23 cellular contexts compared by ENCODE assay signal in the genomic region with DNA sequence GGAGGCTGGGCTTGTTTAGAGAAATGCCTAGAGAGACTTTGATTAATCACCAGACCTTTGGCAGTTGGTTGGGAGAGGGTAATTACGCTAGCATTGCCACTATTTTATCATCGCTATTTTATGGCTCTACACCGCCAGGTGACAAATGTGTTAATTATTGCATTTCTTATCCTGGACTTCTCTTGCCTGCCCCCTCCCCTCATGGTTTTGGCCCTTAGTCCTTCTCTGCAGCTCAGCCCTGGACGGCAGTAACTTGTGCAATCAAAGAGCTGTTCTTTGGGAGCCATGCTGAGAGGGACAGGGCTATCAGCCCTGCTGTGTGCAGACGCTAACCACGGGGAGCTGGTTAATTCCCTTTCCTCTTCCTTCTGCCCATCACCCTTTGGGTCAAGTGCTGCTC.
DNase-seq lines count a peak whose midpoint lies in the region; ATAC-seq and TF ChIP-seq lines count a peak whose summit lies in the region.
"Had no signal": no experiment of that assay in that cellular context is flagged by ENCODE, and none has a peak within 500 bp of the region (broad histone marks: within the 10 kb centered on the region; RNA-seq: fewer than 3 reads in every experiment).

No MANE protein-coding gene starts in this region.

- ATAC-seq in body of pancreas (peak; percentile 83), GM21360 (IDR thresholded peaks at IDR 0.05; ENCODE audit: unreplicated experiment) (no peak), HG03378 (IDR thresholded peaks at IDR 0.05; ENCODE audit: unreplicated experiment) (no peak)
- ATAC-seq: activated T-cell treated with anti-CD3 and anti-CD28 coated beads, Interleukin-2, amount 50 U/mL, for 72 hours; psoas muscle; stimulated activated effector memory CD8-positive, alpha-beta T cell treated with anti-CD3 and anti-CD28 coated beads, Interleukin-12 subunit alpha, Interleukin-12 subunit beta, amount 100 ng/mL, for 72 hours had no signal

- 28 to 34% methylated on average over 6 of the region's 6 CpGs for WGBS in body of pancreas, 2 donors

- H3K27ac Mint-ChIP-seq in nephron progenitor cell = peak overlapping the region; percentile 93
- H3K27ac Mint-ChIP-seq: activated naive CD4-positive, alpha-beta T cell treated with anti-CD3 and anti-CD28 coated beads for 36 hours; activated T-cell treated with anti-CD3 and anti-CD28 coated beads, Interleukin-2, amount 50 U/mL, for 72 hours; H9; stimulated activated effector memory CD8-positive, alpha-beta T cell treated with anti-CD3 and anti-CD28 coated beads, Interleukin-12 subunit alpha, Interleukin-12 subunit beta, amount 100 ng/mL, for 72 hours had no signal

- peaks cover 24% of the 10 kb centered on the region for H3K36me3 Mint-ChIP-seq in nephron progenitor cell (ENCODE audit: low read depth)
- H3K36me3 Mint-ChIP-seq: stimulated activated effector memory CD8-positive, alpha-beta T cell treated with anti-CD3 and anti-CD28 coated beads, Interleukin-12 subunit alpha, Interleukin-12 subunit beta, amount 100 ng/mL, for 72 hours had no signal

- H3K9me3 Mint-ChIP-seq in nephron progenitor cell = peaks cover 9% of the 10 kb centered on the region
- H3K9me3 Mint-ChIP-seq: stimulated activated effector memory CD8-positive, alpha-beta T cell treated with anti-CD3 and anti-CD28 coated beads, Interleukin-12 subunit alpha, Interleukin-12 subunit beta, amount 100 ng/mL, for 72 hours had no signal

- H3K36me3 ChIP-seq in H7 (replicated peaks; ENCODE audit: control insufficient read depth, insufficient read depth, low read length) (no peaks in the 10 kb centered on the region), body of pancreas (replicated peaks in 1 of 2; ENCODE audit: insufficient read depth in 1 of 2, low read depth in 2 of 2) (no peaks in the 10 kb centered on the region)
- H3K36me3 ChIP-seq: vagina had no signal

- TF ChIP-seq POLR2A in body of pancreas (IDR thresholded peaks at IDR 0.05) = no peak

- no peaks in the 10 kb centered on the region for H3K27me3 ChIP-seq in H7 (ENCODE audit: control insufficient read depth, insufficient read depth, low read length)
- no peaks in the 10 kb centered on the region for H3K27me3 ChIP-seq in body of pancreas
- H3K27me3 ChIP-seq: dorsolateral prefrontal cortex, vagina had no signal

- no peaks in the 10 kb centered on the region for H3K27me3 Mint-ChIP-seq in nephron progenitor cell (ENCODE audit: low read depth, poor library complexity)

- intact Hi-C loops in body of pancreas (cut with DNase I) = no loop called here

- H3K4me3 Mint-ChIP-seq in nephron progenitor cell = peak overlapping the region; percentile 53
- H3K4me3 Mint-ChIP-seq: activated naive CD4-positive, alpha-beta T cell treated with anti-CD3 and anti-CD28 coated beads for 36 hours; activated T-cell treated with anti-CD3 and anti-CD28 coated beads, Interleukin-2, amount 50 U/mL, for 72 hours; H9; stimulated activated effector memory CD8-positive, alpha-beta T cell treated with anti-CD3 and anti-CD28 coated beads, Interleukin-12 subunit alpha, Interleukin-12 subunit beta, amount 100 ng/mL, for 72 hours had no signal

- H3K27ac ChIP-seq in body of pancreas = no peak overlapping the region
- H3K27ac ChIP-seq: C4-2B, dorsolateral prefrontal cortex, epithelial cell of prostate, psoas muscle, skin epidermis, vagina had no signal

- no peak overlapping the region for H3K4me3 ChIP-seq in H7 (ENCODE audit: insufficient read depth, low read depth, low read length)
- H3K4me3 ChIP-seq in body of pancreas = no peak overlapping the region
- H3K4me3 ChIP-seq: dorsolateral prefrontal cortex, psoas muscle, skin epidermis, vagina had no signal

- DNase-seq in H7 (peak; percentile 24), NCI-H2227 (lab: John Stamatoyannopoulos, UW; ENCODE audit: unreplicated experiment) (peak; percentile 95), body of pancreas (peak; percentile 28 to 57 (median 43)), nephron progenitor cell (peak; percentile 35), OCI-M1 (lab: John Stamatoyannopoulos, UW) (no peak)
- no peak for DNase-seq in activated CD8-positive, alpha-beta memory T cell treated with anti-CD3 and anti-CD28 coated beads, Interleukin-2, amount 50 U/mL, for 48 hours
- DNase-seq: activated CD4-positive, alpha-beta T cell treated with anti-CD3 and anti-CD28 coated beads for 1 hour; activated naive CD4-positive, alpha-beta T cell treated with anti-CD3 and anti-CD28 coated beads for 36 hours; activated T-cell treated with anti-CD3 and anti-CD28 coated beads, Interleukin-2, amount 50 U/mL, for 72 hours; amniotic stem cell; dorsolateral prefrontal cortex; H9; KG1; NCI-H524; psoas muscle; stimulated activated CD4-positive, alpha-beta T cell treated with anti-CD3 and anti-CD28 coated beads, Interleukin-2, amount 100 ng/mL, for 24 hours had no signal

- H3K4me1 ChIP-seq in body of pancreas = peaks cover 4% of the 10 kb centered on the region
- H3K4me1 ChIP-seq: psoas muscle, vagina had no signal

- TF ChIP-seq CTCF in body of pancreas (IDR thresholded peaks at IDR 0.05) (no peak), nephron progenitor cell (IDR thresholded peaks at IDR 0.05) (no peak)

- H3K4me1 Mint-ChIP-seq in nephron progenitor cell = peaks cover 48% of the 10 kb centered on the region

- no peaks in the 10 kb centered on the region for H3K9me3 ChIP-seq in body of pancreas
- H3K9me3 ChIP-seq: psoas muscle, vagina had no signal

Comparison
In these comparisons a context has a peak if more than half of its experiments do, and no peak if none do; other contexts are left out.
1. DNase-seq: peak in H7 (single experiment), NCI-H2227 (single experiment), body of pancreas (4 of 4) and nephron progenitor cell (single experiment); none in OCI-M1 (single experiment) and activated CD8-positive, alpha-beta memory T cell treated with anti-CD3 and anti-CD28 coated beads, Interleukin-2, amount 50 U/mL, for 48 hours (single experiment).